In the genomic region with DNA sequence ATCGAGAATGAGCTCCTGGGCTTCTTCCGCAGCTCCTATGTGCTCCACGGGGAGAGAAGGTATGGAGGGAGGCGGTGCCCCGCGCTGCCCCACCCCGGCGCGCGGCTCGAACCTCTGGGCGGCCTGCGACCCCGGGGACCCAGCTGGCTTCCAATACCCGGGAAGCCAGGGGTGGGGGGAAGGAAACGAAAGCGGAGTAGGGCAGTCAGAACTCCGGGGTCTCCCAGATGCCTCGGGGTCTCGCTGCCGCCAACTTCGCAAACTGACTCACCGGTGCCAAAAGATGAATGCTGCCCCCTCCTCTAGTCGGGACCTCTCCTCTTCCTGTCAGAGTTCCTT, we compare ENCODE assay signal across 8 cellular contexts. TPM values are rescaled to one million over a fixed set of nuclear protein-coding genes. Genes with fewer than 3 reads are reported as not detected.
DNase-seq lines count a peak whose midpoint lies in the region; ATAC-seq and TF ChIP-seq lines count a peak whose summit lies in the region.

No MANE protein-coding gene starts in this region.

- H3K27ac ChIP-seq in HL-60 (replicated peaks) (no peak overlapping the region), coronary artery (peak overlapping the region in 1 of 2 donors; percentile 81), stomach smooth muscle (ENCODE audit: low read length) (no peak overlapping the region)

- peaks cover 20% of the 10 kb centered on the region for H3K4me1 ChIP-seq in stomach smooth muscle (ENCODE audit: control insufficient read depth, insufficient read depth, low read length)

- ATAC-seq in left lobe of liver, result peak; percentile 19
- no peak for ATAC-seq in GM18907 (IDR thresholded peaks at IDR 0.05; ENCODE audit: unreplicated experiment)

- H3K4me3 ChIP-seq in HL-60 (replicated peaks; ENCODE audit: insufficient read depth, low read length) (peak overlapping the region; percentile 52), coronary artery (peak overlapping the region; percentile 74), stomach smooth muscle (ENCODE audit: low read length in 2 of 2) (peak overlapping the region; percentile 48 to 80)

- TF ChIP-seq CTCF in HL-60 (IDR thresholded peaks at IDR 0.05; ENCODE audit: insufficient read depth, low read length), result no peak
- TF ChIP-seq CTCF in coronary artery (IDR thresholded peaks at IDR 0.05), result no peak

- H3K27me3 ChIP-seq in HL-60 (ENCODE audit: insufficient read depth, poor library complexity, severe bottlenecking) (peaks cover 47% of the 10 kb centered on the region), stomach smooth muscle (ENCODE audit: control insufficient read depth in 1 of 2, insufficient read depth in 2 of 2, low read length in 2 of 2) (peaks cover 24 to 46% of the 10 kb centered on the region in 2 donors)

- no peak for DNase-seq in HL-60 (ENCODE audit: low read depth in 1 of 2, low spot score in 1 of 2)
- DNase-seq in coronary artery (ENCODE audit: low spot score), result peak; percentile 63
- no peak for DNase-seq in left lobe of liver (ENCODE audit: low spot score)
- no peak for DNase-seq in cerebellum (ENCODE audit: low spot score)
- DNase-seq in SK-N-DZ (ENCODE audit: low spot score), result no peak
- no peak for DNase-seq in NCI-H748 treated with DMSO at 0.1 percent for 48 hours (lab: John Stamatoyannopoulos, UW)

- no peaks in the 10 kb centered on the region for H3K9me3 ChIP-seq in stomach smooth muscle (ENCODE audit: control insufficient read depth in 2 of 2, low read length in 2 of 2)

- no peak overlapping the region for H3K9ac ChIP-seq in stomach smooth muscle (ENCODE audit: low read length in 2 of 2)

- H3K36me3 ChIP-seq in stomach smooth muscle (ENCODE audit: control insufficient read depth in 2 of 2, insufficient read depth in 2 of 2, low read length in 2 of 2), result no peaks in the 10 kb centered on the region

RNA-seq across cellular contexts. Expression of a gene that starts 1.3 kb away (rescaled TPM):
- total RNA-seq in left lobe of liver (1.2 TPM), cerebellum (31.1 TPM)
- polyA plus RNA-seq in SK-N-DZ (2014; cell fraction: cytosol; rRNA removed), result 2.9 and 3.5 TPM in 2 replicates
- 1.7 and 3.5 TPM in 2 replicates for polyA plus RNA-seq in SK-N-DZ (2014; cell fraction: nucleus; rRNA removed)

Comparison
In these comparisons a context has a peak if more than half of its experiments do, and no peak if none do; other contexts are left out.
1. RNA of a gene that starts 1.3 kb away (total RNA-seq): 31.1 TPM in cerebellum (single experiment); 1.2 TPM in left lobe of liver (single experiment); every median in the first group is over 10 times any median in the second.
2. Peak in every context shown above with its lines, with median percentiles within 50 percentile points of each other: H3K4me3 ChIP-seq.